Comparison of ENCODE assay signal across 23 cellular contexts in the genomic region with DNA sequence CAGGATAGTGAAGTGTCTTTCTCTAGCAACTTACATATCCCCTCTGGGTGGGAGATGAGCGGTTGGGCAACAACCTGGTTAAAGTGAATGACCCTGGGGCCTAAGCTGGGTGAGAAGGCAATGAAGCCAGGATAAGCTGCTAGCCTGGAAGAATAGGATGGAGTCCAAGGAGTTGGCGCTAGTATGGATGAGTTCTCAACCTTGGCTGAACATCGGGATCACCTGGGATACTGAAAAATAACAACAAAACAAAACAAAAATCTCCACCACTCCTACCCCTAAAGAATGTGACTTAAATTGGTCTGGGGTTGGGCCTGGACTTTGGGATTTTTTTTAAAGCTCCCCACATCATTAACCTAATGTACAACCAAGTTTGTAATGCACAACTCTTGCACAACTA. TPM values are rescaled to one million over a fixed set of nuclear protein-coding genes. Genes with fewer than 3 reads are reported as not detected.
DNase-seq lines count a peak whose midpoint lies in the region; ATAC-seq and TF ChIP-seq lines count a peak whose summit lies in the region.
"Had no signal": no experiment of that assay in that cellular context is flagged by ENCODE, and none has a peak within 500 bp of the region (broad histone marks: within the 10 kb centered on the region; RNA-seq: fewer than 3 reads in every experiment).

No MANE protein-coding gene starts in this region.

- ATAC-seq in activated CD8-positive, alpha-beta T cell treated with anti-CD3 and anti-CD28 coated beads, Interleukin-2, amount 10 ng/mL, durations not matched to agents 7 days and 5 days = no peak
- ATAC-seq: left lung had no signal

- no TSS peak for BruUV-seq in MCF 10A (replicated peaks; lab: Mats Ljungman, UMichigan)

- WGBS in testis, 2 donors = 51 to 63% methylated on average over 3 of the region's 3 CpGs

- DNase-seq in breast epithelium (ENCODE audit: low spot score in 2 of 2) (peak in 1 of 2 donors; percentile 60), MCF 10A (ENCODE audit: unreplicated experiment) (no peak), fibroblast of mammary gland (ENCODE audit: low read depth) (peak; percentile 2), testis (peak; percentile 22), GM19238 (ENCODE audit: insufficient read length, low spot score) (no peak), NCI-H1417 treated with DMSO at 0.1 percent for 48 hours (lab: John Stamatoyannopoulos, UW) (no peak)
- no peak for DNase-seq in activated CD8-positive, alpha-beta T cell treated with anti-CD3 and anti-CD28 coated beads, Interleukin-2, amount 10 ng/mL, durations not matched to agents 7 days and 5 days
- DNase-seq in activated CD4-positive, CD25-positive, alpha-beta regulatory T cell (lab: John Stamatoyannopoulos, UW) = no peak
- DNase-seq: dermis blood vessel endothelial cell; DMS153; foreskin fibroblast; GDM1; left lung; midbrain; NCI-H1105 treated with DMSO at 0.1 percent for 48 hours; NCI-H2107; NCI-H510A; NK-92 treated with Interleukin-12 subunit alpha and Interleukin-12 subunit beta, amount 100 ng/mL, for 24 hours; SIG-M5; tibial artery had no signal

- H3K27me3 Mint-ChIP-seq in MCF 10A (ENCODE audit: insufficient read depth, unreplicated experiment) = no peaks in the 10 kb centered on the region
- no peaks in the 10 kb centered on the region for H3K27me3 Mint-ChIP-seq in activated CD8-positive, alpha-beta T cell treated with anti-CD3 and anti-CD28 coated beads, Interleukin-2, amount 10 ng/mL, durations not matched to agents 7 days and 5 days (ENCODE audit: low read depth)

- TF ChIP-seq POLR2A in breast epithelium (IDR thresholded peaks at IDR 0.05) = no peak
- TF ChIP-seq POLR2A in testis (IDR thresholded peaks at IDR 0.05) = no peak

- H3K27me3 ChIP-seq in breast epithelium = no peaks in the 10 kb centered on the region
- no peaks in the 10 kb centered on the region for H3K27me3 ChIP-seq in testis
- H3K27me3 ChIP-seq: cardiac muscle cell, left lung, tibial artery had no signal

- intact Hi-C loops in breast epithelium (cut with DNase I; ENCODE audit: low total_unique reads) (no loop called here), MCF 10A (cut with micrococcal nuclease) (no loop called here), testis (cut with DNase I; ENCODE audit: low total_unique reads) (no loop called here)

- H3K27ac Mint-ChIP-seq in MCF 10A (ENCODE audit: low read depth, unreplicated experiment) = no peak overlapping the region
- peak overlapping the region; percentile 53 for H3K27ac Mint-ChIP-seq in activated CD8-positive, alpha-beta T cell treated with anti-CD3 and anti-CD28 coated beads, Interleukin-2, amount 10 ng/mL, durations not matched to agents 7 days and 5 days

- peaks cover 3 to 12% of the 10 kb centered on the region in 2 donors for H3K4me1 ChIP-seq in breast epithelium
- peaks cover 7% of the 10 kb centered on the region for H3K4me1 ChIP-seq in testis

- H3K9me3 Mint-ChIP-seq in MCF 10A (ENCODE audit: unreplicated experiment) = peaks cover 2% of the 10 kb centered on the region
- H3K9me3 Mint-ChIP-seq in activated CD8-positive, alpha-beta T cell treated with anti-CD3 and anti-CD28 coated beads, Interleukin-2, amount 10 ng/mL, durations not matched to agents 7 days and 5 days (ENCODE audit: insufficient read depth) = peaks cover 5% of the 10 kb centered on the region
- H3K9me3 Mint-ChIP-seq: neural crest cell had no signal

- no peaks in the 10 kb centered on the region for H3K36me3 Mint-ChIP-seq in MCF 10A (ENCODE audit: insufficient read depth, unreplicated experiment)
- peaks cover 39% of the 10 kb centered on the region for H3K36me3 Mint-ChIP-seq in activated CD8-positive, alpha-beta T cell treated with anti-CD3 and anti-CD28 coated beads, Interleukin-2, amount 10 ng/mL, durations not matched to agents 7 days and 5 days (ENCODE audit: low read depth)

- peak overlapping the region; percentile 66 to 77 for H3K27ac ChIP-seq in breast epithelium
- no peak overlapping the region for H3K27ac ChIP-seq in testis
- H3K27ac ChIP-seq: cardiac muscle cell, left lung, tibial artery, VCaP had no signal

- POLR2A ChIA-PET in MCF 10A (lab: Yijun Ruan, JAX) = no interaction called here
- POLR2A ChIA-PET in activated CD8-positive, alpha-beta T cell treated with anti-CD3 and anti-CD28 coated beads, Interleukin-2, amount 10 ng/mL, durations not matched to agents 7 days and 5 days (lab: Charles Lee) = interaction anchor here (0.9 to 11.0 kb wide), 3 partner anchors 13 to 54 kb away, joined by 3 to 203 read pairs (median 3); a partner anchor contains a TSS

- H3K9me3 ChIP-seq in breast epithelium (no peaks in the 10 kb centered on the region), testis (no peaks in the 10 kb centered on the region)
- H3K9me3 ChIP-seq: left lung, tibial artery had no signal

- H3K36me3 ChIP-seq in breast epithelium (no peaks in the 10 kb centered on the region), testis (ENCODE audit: low read depth, missing control alignments) (no peaks in the 10 kb centered on the region)
- H3K36me3 ChIP-seq: cardiac muscle cell, left lung, tibial artery had no signal

- no peak overlapping the region for H3K4me3 Mint-ChIP-seq in MCF 10A (ENCODE audit: unreplicated experiment)
- H3K4me3 Mint-ChIP-seq in activated CD8-positive, alpha-beta T cell treated with anti-CD3 and anti-CD28 coated beads, Interleukin-2, amount 10 ng/mL, durations not matched to agents 7 days and 5 days = no peak overlapping the region
- H3K4me3 Mint-ChIP-seq: neural crest cell had no signal

- H3K4me3 ChIP-seq in breast epithelium (no peak overlapping the region), fibroblast of mammary gland (ENCODE audit: control insufficient read depth, low read depth, low read length) (no peak overlapping the region), testis (no peak overlapping the region)
- H3K4me3 ChIP-seq: cardiac muscle cell, left lung, tibial artery had no signal

- TF ChIP-seq CTCF in breast epithelium (IDR thresholded peaks at IDR 0.05) (no peak), MCF 10A (IDR thresholded peaks at IDR 0.05; ENCODE audit: unreplicated experiment) (no peak), fibroblast of mammary gland (conservative IDR thresholded peaks at IDR 0.05; ENCODE audit: control insufficient read depth, insufficient read depth, low read depth, low read length) (no peak), testis (IDR thresholded peaks at IDR 0.05) (no peak)

- no peaks in the 10 kb centered on the region for H3K4me1 Mint-ChIP-seq in MCF 10A (ENCODE audit: insufficient read depth, unreplicated experiment)
- peaks cover 72% of the 10 kb centered on the region for H3K4me1 Mint-ChIP-seq in activated CD8-positive, alpha-beta T cell treated with anti-CD3 and anti-CD28 coated beads, Interleukin-2, amount 10 ng/mL, durations not matched to agents 7 days and 5 days (ENCODE audit: low read depth)
- H3K4me1 Mint-ChIP-seq: neural crest cell had no signal

- CTCF ChIA-PET in MCF 10A (lab: Yijun Ruan, JAX) = interaction anchor here (1.3 to 2.1 kb wide), 2 partner anchors 74 to 108 kb away, joined by 5 to 12 read pairs; no protein-coding TSS in a partner anchor
- CTCF ChIA-PET in activated CD8-positive, alpha-beta T cell treated with anti-CD3 and anti-CD28 coated beads, Interleukin-2, amount 10 ng/mL, durations not matched to agents 7 days and 5 days (lab: Charles Lee) = interaction anchor here (1.4 to 3.9 kb wide), 3 partner anchors 13 to 49 kb away, joined by 3 to 17 read pairs (median 6); a partner anchor contains a TSS

RNA-seq across cellular contexts. Expression of a gene that starts 4.8 kb away (rescaled TPM):
- 10 to 100 TPM in 2 of 3 donors, 1 to 10 TPM in 1; 4.8 to 19.2 (median 11.8) TPM for total RNA-seq in breast epithelium
- total RNA-seq in MCF 10A (2022) = 1.3 and 2.2 TPM in 2 replicates
- total RNA-seq in activated CD8-positive, alpha-beta T cell treated with anti-CD3 and anti-CD28 coated beads, Interleukin-2, amount 10 ng/mL, durations not matched to agents 7 days and 5 days = 10 to 100 TPM; 50.8 to 53.1 TPM
- 10 to 100 TPM in 1 of 2 donors, 1 to 10 TPM in 1; 9.4 to 11.0 TPM for total RNA-seq in testis
- polyA plus RNA-seq in testis (ENCODE audit: insufficient read depth, low read depth, low replicate concordance) = 6.4 TPM

RNA-seq across cellular contexts. Expression of a gene that starts 48.6 kb away (rescaled TPM):
- total RNA-seq in breast epithelium (10 to 100 TPM; 32.6 to 35.7 (median 34.4) TPM), MCF 10A (2022) (11.3 and 11.7 TPM in 2 replicates), testis (100 to 1,000 TPM; 145 to 161 TPM)
- total RNA-seq in activated CD8-positive, alpha-beta T cell treated with anti-CD3 and anti-CD28 coated beads, Interleukin-2, amount 10 ng/mL, durations not matched to agents 7 days and 5 days = 100 to 1,000 TPM; 111 to 119 TPM
- polyA plus RNA-seq in testis (ENCODE audit: insufficient read depth, low read depth, low replicate concordance) = 77.5 TPM

Comparison
In these comparisons a context has a peak if more than half of its experiments do, and no peak if none do; other contexts are left out.
1. DNase-seq: peak in fibroblast of mammary gland (single experiment) and testis (single experiment); none in MCF 10A (single experiment), activated CD8-positive, alpha-beta T cell treated with anti-CD3 and anti-CD28 coated beads, Interleukin-2, amount 10 ng/mL, durations not matched to agents 7 days and 5 days (single experiment), activated CD4-positive, CD25-positive, alpha-beta regulatory T cell (0 of 4), GM19238 (single experiment) and NCI-H1417 treated with DMSO at 0.1 percent for 48 hours (single experiment).
2. H3K27ac ChIP-seq: peak in breast epithelium (2 of 2); none in testis (0 of 2).